ENCODE assay signal across 8 cellular contexts in the genomic region with DNA sequence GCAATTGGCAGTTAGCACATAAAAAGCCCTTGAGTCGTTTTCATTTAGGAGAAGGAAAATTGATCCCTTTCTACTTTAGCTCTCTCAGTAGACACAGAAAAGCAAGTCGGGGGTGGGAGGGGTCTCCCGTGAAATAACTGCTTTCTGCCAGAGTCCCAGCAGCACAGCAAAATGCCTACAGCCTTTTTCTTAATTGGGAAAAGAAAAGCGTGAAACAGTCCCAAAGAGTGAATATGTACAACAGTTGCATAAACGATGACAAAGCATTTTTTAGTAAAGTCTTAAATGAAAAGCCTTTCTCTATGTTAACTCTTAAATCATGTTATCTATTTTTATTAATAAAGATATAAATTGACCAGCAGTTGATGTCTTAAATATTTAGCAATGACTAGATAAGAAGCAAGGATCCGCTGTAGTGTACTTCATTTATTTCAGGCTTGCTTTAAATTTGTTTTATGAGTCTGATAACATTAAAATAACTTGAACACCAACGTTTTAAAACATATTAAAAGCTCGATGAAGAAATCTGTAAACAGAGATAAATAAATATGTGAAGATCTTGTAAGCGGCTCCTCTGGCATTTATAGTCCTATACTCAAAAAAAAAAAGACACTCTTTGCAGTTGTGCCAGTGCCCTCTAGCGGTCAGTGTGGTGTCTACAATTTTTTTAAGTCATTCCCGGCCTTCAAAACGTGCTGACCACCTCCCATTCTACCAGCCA. TPM values are rescaled to one million over a fixed set of nuclear protein-coding genes. Genes with fewer than 3 reads are reported as not detected.
A peak's percentile ranks its signal among the peaks of the same experiment; 100 is the strongest.
DNase-seq lines count a peak whose midpoint lies in the region; ATAC-seq and TF ChIP-seq lines count a peak whose summit lies in the region.

No MANE protein-coding gene starts in this region.

- peak; percentile 43 to 52 (median 51) for DNase-seq in CD4-positive, alpha-beta memory T cell
- DNase-seq in NCI-H128 (lab: John Stamatoyannopoulos, UW; ENCODE audit: unreplicated experiment) (peak; percentile 7), T-cell (peak in 31 of 34 experiments; percentile 2 to 58 (median 38)), astrocyte of the spinal cord (ENCODE audit: low read depth, low spot score) (peak; percentile 87), iPS-NIHi11 (ENCODE audit: low spot score) (peak; percentile 64)
- DNase-seq in stimulated activated CD4-positive, alpha-beta T cell treated with anti-CD3 and anti-CD28 coated beads, Interleukin-12 subunit alpha, Interleukin-12 subunit beta, amount 100 ng/mL, for 24 hours (ENCODE audit: low read depth in 2 of 2): peak; percentile 11 to 35

- peaks cover 0 to 2% (median under 1%) of the 10 kb centered on the region in 4 donors for H3K4me1 Mint-ChIP-seq in CD4-positive, alpha-beta memory T cell
- H3K4me1 Mint-ChIP-seq in T-cell: peaks cover 4 to 5% (median 4%) of the 10 kb centered on the region in 3 donors

- H3K27me3 ChIP-seq in CD4-positive, alpha-beta memory T cell (ENCODE audit: insufficient read depth, low read length): no peaks in the 10 kb centered on the region

- H3K9me3 Mint-ChIP-seq in CD4-positive, alpha-beta memory T cell: no peaks in the 10 kb centered on the region
- H3K9me3 Mint-ChIP-seq in T-cell: no peaks in the 10 kb centered on the region

- ATAC-seq in GM21528 (IDR thresholded peaks at IDR 0.05; ENCODE audit: low FRiP score, unreplicated experiment): peak; percentile 74
- no peak for ATAC-seq in T-cell (replicated peaks in 1 of 4)
- no peak for ATAC-seq in HG02840 (IDR thresholded peaks at IDR 0.05; ENCODE audit: low FRiP score, unreplicated experiment)

- intact Hi-C loops in CD4-positive, alpha-beta memory T cell (cut with micrococcal nuclease): loop anchor here (2.0 to 5.0 kb wide), 2 partner anchors 41 to 653 kb away; no protein-coding TSS in a partner anchor

- H3K9me3 ChIP-seq in CD4-positive, alpha-beta memory T cell (ENCODE audit: control insufficient read depth in 1 of 2, low read length in 2 of 2): no peaks in the 10 kb centered on the region

- no peak overlapping the region for H3K4me3 Mint-ChIP-seq in CD4-positive, alpha-beta memory T cell
- H3K4me3 Mint-ChIP-seq in T-cell: no peak overlapping the region

- TF ChIP-seq CTCF in astrocyte of the spinal cord (IDR thresholded peaks at IDR 0.05; ENCODE audit: low read depth, low read length): peak; percentile 74

- H3K36me3 ChIP-seq in CD4-positive, alpha-beta memory T cell (ENCODE audit: insufficient read depth, low read length): no peaks in the 10 kb centered on the region

- POLR2A ChIA-PET in CD4-positive, alpha-beta memory T cell (lab: Charles Lee; ENCODE audit: partially characterized antibody): interaction anchor here (0.7 kb wide), 1 partner anchor 440 kb away, joined by 3 read pairs; no protein-coding TSS in a partner anchor
- POLR2A ChIA-PET in T-cell (lab: Charles Lee): no interaction called here

- no peak overlapping the region for H3K4me3 ChIP-seq in CD4-positive, alpha-beta memory T cell (ENCODE audit: low read length in 2 of 2)
- no peak overlapping the region for H3K4me3 ChIP-seq in astrocyte of the spinal cord (ENCODE audit: low read depth, low read length)

- H3K27me3 Mint-ChIP-seq in CD4-positive, alpha-beta memory T cell: peaks cover 3 to 5% of the 10 kb centered on the region in 2 donors
- peaks cover 0 to 6% of the 10 kb centered on the region in 2 donors for H3K27me3 Mint-ChIP-seq in T-cell

- H3K27ac Mint-ChIP-seq in CD4-positive, alpha-beta memory T cell: no peak overlapping the region
- H3K27ac Mint-ChIP-seq in T-cell: no peak overlapping the region

- H3K4me1 ChIP-seq in CD4-positive, alpha-beta memory T cell (ENCODE audit: insufficient read depth, low read length): no peaks in the 10 kb centered on the region

- H3K36me3 Mint-ChIP-seq in CD4-positive, alpha-beta memory T cell: no peaks in the 10 kb centered on the region
- H3K36me3 Mint-ChIP-seq in T-cell: no peaks in the 10 kb centered on the region

- CTCF ChIA-PET in CD4-positive, alpha-beta memory T cell (lab: Charles Lee; ENCODE audit: partially characterized antibody): interaction anchor here (0.5 to 2.9 kb wide), 18 partner anchors 9 to 1986 kb away, joined by 3 to 14 read pairs (median 3); no protein-coding TSS in a partner anchor
- CTCF ChIA-PET in T-cell (lab: Charles Lee): interaction anchor here (0.6 to 1.5 kb wide), 21 partner anchors 8 to 1990 kb away, joined by 3 to 11 read pairs (median 3); a partner anchor contains a TSS

- in situ Hi-C loops in astrocyte of the spinal cord (cut with HindIII; ENCODE audit: low sequenced_read_pairs): no loop called here

- H3K27ac ChIP-seq in CD4-positive, alpha-beta memory T cell (ENCODE audit: low read depth, low read length): no peak overlapping the region

RNA-seq across cellular contexts. Expression of a gene that starts 42.3 kb away (rescaled TPM):
- 10 to 100 TPM; 85.1 to 87.1 TPM for total RNA-seq in CD4-positive, alpha-beta memory T cell
- polyA plus RNA-seq in CD4-positive, alpha-beta memory T cell: 100 to 1,000 TPM; 162 to 187 TPM
- 10 to 100 TPM; 61.9 to 97.4 (median 78.8) TPM for total RNA-seq in T-cell

Comparison
In these comparisons a context has a peak if more than half of its experiments do, and no peak if none do; other contexts are left out.
1. DNase-seq: peak in every context shown above with its lines; median percentile 87 in astrocyte of the spinal cord; 64 in iPS-NIHi11; 51 in CD4-positive, alpha-beta memory T cell; 38 in T-cell; 23 in stimulated activated CD4-positive, alpha-beta T cell treated with anti-CD3 and anti-CD28 coated beads, Interleukin-12 subunit alpha, Interleukin-12 subunit beta, amount 100 ng/mL, for 24 hours; 7 in NCI-H128.